1 cellular context compared by ENCODE assay signal in the genomic region with DNA sequence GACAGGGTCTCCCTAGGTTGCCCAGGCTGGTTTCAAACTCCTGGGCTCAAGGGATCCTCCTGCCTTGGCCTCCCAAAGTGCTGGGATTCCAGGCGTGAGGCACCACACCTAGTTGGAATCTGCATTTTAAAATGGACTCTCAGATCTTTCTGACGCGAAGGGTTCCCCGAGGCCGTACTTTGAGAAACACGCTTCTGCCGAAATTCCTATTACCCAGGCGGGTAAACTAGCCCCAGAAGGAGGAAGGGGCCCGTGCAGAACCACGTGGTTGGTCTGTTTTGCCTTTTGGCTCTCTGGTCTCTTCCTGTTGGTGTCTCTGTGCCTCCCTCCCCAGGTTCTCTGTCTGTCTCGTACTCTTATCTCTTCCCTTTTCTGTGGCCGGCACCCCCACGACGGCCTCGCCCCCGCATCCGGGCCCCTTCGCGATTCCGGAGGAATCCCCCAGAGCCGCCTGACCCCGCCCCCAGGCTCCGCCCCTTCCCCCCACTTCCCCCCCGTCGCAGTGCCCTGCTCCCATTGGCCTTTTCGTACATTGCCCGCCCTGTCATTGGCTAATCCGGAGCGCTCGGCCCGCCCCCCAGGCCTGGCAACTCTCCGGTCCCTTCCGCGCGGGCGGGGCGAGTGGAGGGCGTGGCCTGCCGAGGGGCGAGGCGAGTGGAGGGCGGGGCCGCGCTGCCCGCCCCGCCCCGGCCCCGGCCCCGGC.
A peak's percentile ranks its signal among the peaks of the same experiment; 100 is the strongest.
TF ChIP-seq lines count a peak whose summit lies in the region.

A gene (plus strand): TSS at position 689 of the 703 bp plus-strand sequence. CDS start 12,354 bp downstream, outside the sequence.

TF ChIP-seq in K562, 482 proteins besides CTCF, POLR2A, EP300 and RAD21 (continued from another document and continues in another):
- TF ChIP-seq FOSL1 (tag; conservative IDR thresholded peaks at IDR 0.05) (no peak; the same call in 1 of the 2 replicates), HEY1 (CRISPR knock-in tag; IDR thresholded peaks at IDR 0.05; ENCODE audit: borderline replicate concordance) (no peak), TRIM24 (IDR thresholded peaks at IDR 0.05) (peak in 1 of 2 experiments; percentile 63; a peak in 2 of 4 replicates), ETS2 (tag; IDR thresholded peaks at IDR 0.05; ENCODE audit: borderline replicate concordance, poor library complexity, severe bottlenecking) (no peak), TBP (optimal IDR thresholded peaks at IDR 0.05; ENCODE audit: low read depth, low read length) (peak; percentile 38), POLR2H (tag; IDR thresholded peaks at IDR 0.05; ENCODE audit: low read depth) (no peak), SP1 (CRISPR knock-in tag; IDR thresholded peaks at IDR 0.05) (peak; percentile 60), BRD9 (IDR thresholded peaks at IDR 0.05; ENCODE audit: low read depth, partially characterized antibody) (peak; percentile 98), ESRRB (CRISPR knock-in tag; IDR thresholded peaks at IDR 0.05; ENCODE audit: borderline replicate concordance) (no peak), NFRKB (IDR thresholded peaks at IDR 0.05; ENCODE audit: low read depth) (peak; percentile 61), SAFB (IDR thresholded peaks at IDR 0.05; ENCODE audit: borderline replicate concordance, low read depth, low read length) (no peak), ZNF274 (IDR thresholded peaks at IDR 0.05; ENCODE audit: borderline replicate concordance, low read depth, low read length) (no peak), MAFF (IDR thresholded peaks at IDR 0.05; ENCODE audit: low read length) (no peak), STAT5A (IDR thresholded peaks at IDR 0.05; ENCODE audit: borderline replicate concordance, low read length) (no peak), KLF16 (IDR thresholded peaks at IDR 0.05) (0 out of 2 replicates have a peak, but pooled peaks have one; percentile 39), SMAD2 (IDR thresholded peaks at IDR 0.05; ENCODE audit: low read depth, low read length) (no peak), SRF (CRISPR knock-in tag; IDR thresholded peaks at IDR 0.05) (no peak; a peak in 1 of 4 replicates), ZNF561 (CRISPR knock-in tag; conservative IDR thresholded peaks at IDR 0.05) (no peak), MCM5 (IDR thresholded peaks at IDR 0.05; ENCODE audit: low read depth) (no peak), RHOXF2B (CRISPR knock-in tag; conservative IDR thresholded peaks at IDR 0.05) (no peak), NELFE (IDR thresholded peaks at IDR 0.05; ENCODE audit: insufficient read depth, insufficient read length) (no peak), GATAD2B (IDR thresholded peaks at IDR 0.05; ENCODE audit: borderline replicate concordance) (no peak; the same call in 1 of the 2 replicates), XRCC3 (IDR thresholded peaks at IDR 0.05) (no peak), ZNF583 (CRISPR knock-in tag; IDR thresholded peaks at IDR 0.05) (no peak), ZFP1 (CRISPR knock-in tag; IDR thresholded peaks at IDR 0.05) (no peak), ZNF197 (CRISPR knock-in tag; IDR thresholded peaks at IDR 0.05; ENCODE audit: low read depth) (no peak), ZNF316 (IDR thresholded peaks at IDR 0.05) (no peak), SLC30A9 (CRISPR knock-in tag; IDR thresholded peaks at IDR 0.05) (no peak), ERF (CRISPR knock-in tag; IDR thresholded peaks at IDR 0.05) (no peak), POLR3G (IDR thresholded peaks at IDR 0.05; ENCODE audit: extremely low read depth, insufficient read length, insufficient replicate concordance) (no peak), HDAC1 (IDR thresholded peaks at IDR 0.05) (peak in 1 of 2 experiments; percentile 95; a peak in 2 of 4 replicates)
- TF ChIP-seq, protein P1, sequence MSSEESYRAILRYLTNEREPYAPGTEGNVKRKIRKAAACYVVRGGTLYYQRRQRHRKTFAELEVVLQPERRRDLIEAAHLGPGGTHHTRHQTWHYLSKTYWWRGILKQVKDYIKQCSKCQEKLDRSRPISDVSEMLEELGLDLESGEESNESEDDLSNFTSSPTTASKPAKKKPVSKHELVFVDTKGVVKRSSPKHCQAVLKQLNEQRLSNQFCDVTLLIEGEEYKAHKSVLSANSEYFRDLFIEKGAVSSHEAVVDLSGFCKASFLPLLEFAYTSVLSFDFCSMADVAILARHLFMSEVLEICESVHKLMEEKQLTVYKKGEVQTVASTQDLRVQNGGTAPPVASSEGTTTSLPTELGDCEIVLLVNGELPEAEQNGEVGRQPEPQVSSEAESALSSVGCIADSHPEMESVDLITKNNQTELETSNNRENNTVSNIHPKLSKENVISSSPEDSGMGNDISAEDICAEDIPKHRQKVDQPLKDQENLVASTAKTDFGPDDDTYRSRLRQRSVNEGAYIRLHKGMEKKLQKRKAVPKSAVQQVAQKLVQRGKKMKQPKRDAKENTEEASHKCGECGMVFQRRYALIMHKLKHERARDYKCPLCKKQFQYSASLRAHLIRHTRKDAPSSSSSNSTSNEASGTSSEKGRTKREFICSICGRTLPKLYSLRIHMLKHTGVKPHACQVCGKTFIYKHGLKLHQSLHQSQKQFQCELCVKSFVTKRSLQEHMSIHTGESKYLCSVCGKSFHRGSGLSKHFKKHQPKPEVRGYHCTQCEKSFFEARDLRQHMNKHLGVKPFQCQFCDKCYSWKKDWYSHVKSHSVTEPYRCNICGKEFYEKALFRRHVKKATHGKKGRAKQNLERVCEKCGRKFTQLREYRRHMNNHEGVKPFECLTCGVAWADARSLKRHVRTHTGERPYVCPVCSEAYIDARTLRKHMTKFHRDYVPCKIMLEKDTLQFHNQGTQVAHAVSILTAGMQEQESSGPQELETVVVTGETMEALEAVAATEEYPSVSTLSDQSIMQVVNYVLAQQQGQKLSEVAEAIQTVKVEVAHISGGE (CRISPR knock-in tag; IDR thresholded peaks at IDR 0.05): peak in 2 of 3 experiments; percentile 38 to 92; a peak in 3 of 6 replicates
- TF ChIP-seq, protein P2, sequence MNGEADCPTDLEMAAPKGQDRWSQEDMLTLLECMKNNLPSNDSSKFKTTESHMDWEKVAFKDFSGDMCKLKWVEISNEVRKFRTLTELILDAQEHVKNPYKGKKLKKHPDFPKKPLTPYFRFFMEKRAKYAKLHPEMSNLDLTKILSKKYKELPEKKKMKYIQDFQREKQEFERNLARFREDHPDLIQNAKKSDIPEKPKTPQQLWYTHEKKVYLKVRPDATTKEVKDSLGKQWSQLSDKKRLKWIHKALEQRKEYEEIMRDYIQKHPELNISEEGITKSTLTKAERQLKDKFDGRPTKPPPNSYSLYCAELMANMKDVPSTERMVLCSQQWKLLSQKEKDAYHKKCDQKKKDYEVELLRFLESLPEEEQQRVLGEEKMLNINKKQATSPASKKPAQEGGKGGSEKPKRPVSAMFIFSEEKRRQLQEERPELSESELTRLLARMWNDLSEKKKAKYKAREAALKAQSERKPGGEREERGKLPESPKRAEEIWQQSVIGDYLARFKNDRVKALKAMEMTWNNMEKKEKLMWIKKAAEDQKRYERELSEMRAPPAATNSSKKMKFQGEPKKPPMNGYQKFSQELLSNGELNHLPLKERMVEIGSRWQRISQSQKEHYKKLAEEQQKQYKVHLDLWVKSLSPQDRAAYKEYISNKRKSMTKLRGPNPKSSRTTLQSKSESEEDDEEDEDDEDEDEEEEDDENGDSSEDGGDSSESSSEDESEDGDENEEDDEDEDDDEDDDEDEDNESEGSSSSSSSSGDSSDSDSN (IDR thresholded peaks at IDR 0.05; ENCODE audit: borderline replicate concordance in 1 of 2, low read depth in 2 of 2, low read length in 2 of 2): 0 out of 4 replicates have a peak, but pooled peaks of 1 of the 2 experiments have one; percentile 31
- TF ChIP-seq, protein P3, sequence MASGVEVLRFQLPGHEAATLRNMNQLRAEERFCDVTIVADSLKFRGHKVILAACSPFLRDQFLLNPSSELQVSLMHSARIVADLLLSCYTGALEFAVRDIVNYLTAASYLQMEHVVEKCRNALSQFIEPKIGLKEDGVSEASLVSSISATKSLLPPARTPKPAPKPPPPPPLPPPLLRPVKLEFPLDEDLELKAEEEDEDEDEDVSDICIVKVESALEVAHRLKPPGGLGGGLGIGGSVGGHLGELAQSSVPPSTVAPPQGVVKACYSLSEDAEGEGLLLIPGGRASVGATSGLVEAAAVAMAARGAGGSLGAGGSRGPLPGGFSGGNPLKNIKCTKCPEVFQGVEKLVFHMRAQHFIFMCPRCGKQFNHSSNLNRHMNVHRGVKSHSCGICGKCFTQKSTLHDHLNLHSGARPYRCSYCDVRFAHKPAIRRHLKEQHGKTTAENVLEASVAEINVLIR (CRISPR knock-in tag; IDR thresholded peaks at IDR 0.05): no peak
- TF ChIP-seq, protein P4, sequence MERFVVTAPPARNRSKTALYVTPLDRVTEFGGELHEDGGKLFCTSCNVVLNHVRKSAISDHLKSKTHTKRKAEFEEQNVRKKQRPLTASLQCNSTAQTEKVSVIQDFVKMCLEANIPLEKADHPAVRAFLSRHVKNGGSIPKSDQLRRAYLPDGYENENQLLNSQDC (CRISPR knock-in tag; IDR thresholded peaks at IDR 0.05): no peak
- TF ChIP-seq, protein P5, sequence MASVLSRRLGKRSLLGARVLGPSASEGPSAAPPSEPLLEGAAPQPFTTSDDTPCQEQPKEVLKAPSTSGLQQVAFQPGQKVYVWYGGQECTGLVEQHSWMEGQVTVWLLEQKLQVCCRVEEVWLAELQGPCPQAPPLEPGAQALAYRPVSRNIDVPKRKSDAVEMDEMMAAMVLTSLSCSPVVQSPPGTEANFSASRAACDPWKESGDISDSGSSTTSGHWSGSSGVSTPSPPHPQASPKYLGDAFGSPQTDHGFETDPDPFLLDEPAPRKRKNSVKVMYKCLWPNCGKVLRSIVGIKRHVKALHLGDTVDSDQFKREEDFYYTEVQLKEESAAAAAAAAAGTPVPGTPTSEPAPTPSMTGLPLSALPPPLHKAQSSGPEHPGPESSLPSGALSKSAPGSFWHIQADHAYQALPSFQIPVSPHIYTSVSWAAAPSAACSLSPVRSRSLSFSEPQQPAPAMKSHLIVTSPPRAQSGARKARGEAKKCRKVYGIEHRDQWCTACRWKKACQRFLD (CRISPR knock-in tag; IDR thresholded peaks at IDR 0.05): no peak
- TF ChIP-seq, protein P6, sequence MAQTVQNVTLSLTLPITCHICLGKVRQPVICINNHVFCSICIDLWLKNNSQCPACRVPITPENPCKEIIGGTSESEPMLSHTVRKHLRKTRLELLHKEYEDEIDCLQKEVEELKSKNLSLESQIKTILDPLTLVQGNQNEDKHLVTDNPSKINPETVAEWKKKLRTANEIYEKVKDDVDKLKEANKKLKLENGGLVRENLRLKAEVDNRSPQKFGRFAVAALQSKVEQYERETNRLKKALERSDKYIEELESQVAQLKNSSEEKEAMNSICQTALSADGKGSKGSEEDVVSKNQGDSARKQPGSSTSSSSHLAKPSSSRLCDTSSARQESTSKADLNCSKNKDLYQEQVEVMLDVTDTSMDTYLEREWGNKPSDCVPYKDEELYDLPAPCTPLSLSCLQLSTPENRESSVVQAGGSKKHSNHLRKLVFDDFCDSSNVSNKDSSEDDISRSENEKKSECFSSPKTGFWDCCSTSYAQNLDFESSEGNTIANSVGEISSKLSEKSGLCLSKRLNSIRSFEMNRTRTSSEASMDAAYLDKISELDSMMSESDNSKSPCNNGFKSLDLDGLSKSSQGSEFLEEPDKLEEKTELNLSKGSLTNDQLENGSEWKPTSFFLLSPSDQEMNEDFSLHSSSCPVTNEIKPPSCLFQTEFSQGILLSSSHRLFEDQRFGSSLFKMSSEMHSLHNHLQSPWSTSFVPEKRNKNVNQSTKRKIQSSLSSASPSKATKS (CRISPR knock-in tag; IDR thresholded peaks at IDR 0.05): no peak
- TF ChIP-seq, protein P7, sequence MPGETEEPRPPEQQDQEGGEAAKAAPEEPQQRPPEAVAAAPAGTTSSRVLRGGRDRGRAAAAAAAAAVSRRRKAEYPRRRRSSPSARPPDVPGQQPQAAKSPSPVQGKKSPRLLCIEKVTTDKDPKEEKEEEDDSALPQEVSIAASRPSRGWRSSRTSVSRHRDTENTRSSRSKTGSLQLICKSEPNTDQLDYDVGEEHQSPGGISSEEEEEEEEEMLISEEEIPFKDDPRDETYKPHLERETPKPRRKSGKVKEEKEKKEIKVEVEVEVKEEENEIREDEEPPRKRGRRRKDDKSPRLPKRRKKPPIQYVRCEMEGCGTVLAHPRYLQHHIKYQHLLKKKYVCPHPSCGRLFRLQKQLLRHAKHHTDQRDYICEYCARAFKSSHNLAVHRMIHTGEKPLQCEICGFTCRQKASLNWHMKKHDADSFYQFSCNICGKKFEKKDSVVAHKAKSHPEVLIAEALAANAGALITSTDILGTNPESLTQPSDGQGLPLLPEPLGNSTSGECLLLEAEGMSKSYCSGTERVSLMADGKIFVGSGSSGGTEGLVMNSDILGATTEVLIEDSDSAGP (CRISPR knock-in tag; IDR thresholded peaks at IDR 0.05): no peak
- TF ChIP-seq, protein P8, sequence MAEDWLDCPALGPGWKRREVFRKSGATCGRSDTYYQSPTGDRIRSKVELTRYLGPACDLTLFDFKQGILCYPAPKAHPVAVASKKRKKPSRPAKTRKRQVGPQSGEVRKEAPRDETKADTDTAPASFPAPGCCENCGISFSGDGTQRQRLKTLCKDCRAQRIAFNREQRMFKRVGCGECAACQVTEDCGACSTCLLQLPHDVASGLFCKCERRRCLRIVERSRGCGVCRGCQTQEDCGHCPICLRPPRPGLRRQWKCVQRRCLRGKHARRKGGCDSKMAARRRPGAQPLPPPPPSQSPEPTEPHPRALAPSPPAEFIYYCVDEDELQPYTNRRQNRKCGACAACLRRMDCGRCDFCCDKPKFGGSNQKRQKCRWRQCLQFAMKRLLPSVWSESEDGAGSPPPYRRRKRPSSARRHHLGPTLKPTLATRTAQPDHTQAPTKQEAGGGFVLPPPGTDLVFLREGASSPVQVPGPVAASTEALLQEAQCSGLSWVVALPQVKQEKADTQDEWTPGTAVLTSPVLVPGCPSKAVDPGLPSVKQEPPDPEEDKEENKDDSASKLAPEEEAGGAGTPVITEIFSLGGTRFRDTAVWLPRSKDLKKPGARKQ (CRISPR knock-in tag; IDR thresholded peaks at IDR 0.05): no peak
- TF ChIP-seq, protein P9, sequence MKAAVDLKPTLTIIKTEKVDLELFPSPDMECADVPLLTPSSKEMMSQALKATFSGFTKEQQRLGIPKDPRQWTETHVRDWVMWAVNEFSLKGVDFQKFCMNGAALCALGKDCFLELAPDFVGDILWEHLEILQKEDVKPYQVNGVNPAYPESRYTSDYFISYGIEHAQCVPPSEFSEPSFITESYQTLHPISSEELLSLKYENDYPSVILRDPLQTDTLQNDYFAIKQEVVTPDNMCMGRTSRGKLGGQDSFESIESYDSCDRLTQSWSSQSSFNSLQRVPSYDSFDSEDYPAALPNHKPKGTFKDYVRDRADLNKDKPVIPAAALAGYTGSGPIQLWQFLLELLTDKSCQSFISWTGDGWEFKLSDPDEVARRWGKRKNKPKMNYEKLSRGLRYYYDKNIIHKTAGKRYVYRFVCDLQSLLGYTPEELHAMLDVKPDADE (conservative IDR thresholded peaks at IDR 0.05; ENCODE audit: control insufficient read depth, low read depth, low read length): 0 out of 2 replicates have a peak, but pooled peaks have one; percentile 55
